14 cellular contexts compared by ENCODE assay signal in the genomic region with DNA sequence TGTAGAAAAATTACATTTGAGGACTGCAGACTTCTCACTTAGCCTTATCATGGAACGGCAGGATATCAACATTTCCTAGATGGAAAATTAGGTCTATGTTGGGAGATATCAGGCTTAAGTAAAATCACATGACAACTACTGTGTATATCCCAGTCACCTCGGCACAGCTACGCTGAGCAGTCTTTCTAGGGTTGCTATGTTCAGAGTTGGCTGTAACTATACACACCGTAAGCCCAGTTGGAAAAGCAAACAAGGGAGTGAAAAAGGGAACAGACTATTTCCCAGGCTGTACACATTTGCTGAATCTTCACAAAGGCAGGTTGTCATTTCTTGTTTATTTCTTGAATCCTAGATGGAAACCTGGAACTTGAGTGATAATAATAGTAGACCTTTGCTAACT.
A peak's percentile ranks its signal among the peaks of the same experiment; 100 is the strongest.
DNase-seq lines count a peak whose midpoint lies in the region; ATAC-seq and TF ChIP-seq lines count a peak whose summit lies in the region.
"Had no signal": no experiment of that assay in that cellular context is flagged by ENCODE, and none has a peak within 500 bp of the region (broad histone marks: within the 10 kb centered on the region; RNA-seq: fewer than 3 reads in every experiment).

No MANE protein-coding gene starts in this region.

- H3K4me1 ChIP-seq in body of pancreas (no peaks in the 10 kb centered on the region), left lung (no peaks in the 10 kb centered on the region)
- H3K4me1 ChIP-seq: colonic mucosa had no signal

- 27 to 48% methylated on average over 4 of the region's 4 CpGs for WGBS in body of pancreas, 2 donors

- intact Hi-C loops in body of pancreas (cut with DNase I), result no loop called here
- intact Hi-C loops in left lung (cut with DNase I), result no loop called here

- TF ChIP-seq POLR2A in body of pancreas (IDR thresholded peaks at IDR 0.05), result no peak

- DNase-seq in COLO668 (lab: John Stamatoyannopoulos, UW; ENCODE audit: unreplicated experiment) (peak; percentile 16), LNCaP clone FGC (ENCODE audit: low read depth) (peak; percentile 35), body of pancreas (peak in 2 of 4 donors; percentile 14 to 18), left lung (no peak), iPS-NIHi11 (ENCODE audit: low spot score) (no peak), HUDEP-2 (lab: John Stamatoyannopoulos, UW; ENCODE audit: unreplicated experiment in 76 of 76) (no peak), mesenteric fat pad (ENCODE audit: low spot score) (no peak)
- DNase-seq: activated T-cell treated with anti-CD3 and anti-CD28 coated beads, Interleukin-2, amount 50 U/mL, for 72 hours; CD4-positive, alpha-beta memory T cell; colonic mucosa; naive thymus-derived CD8-positive, alpha-beta T cell; stimulated activated CD4-positive, alpha-beta T cell treated with anti-CD3 and anti-CD28 coated beads, Interleukin-4, amount 100 ng/mL, for 24 hours had no signal

- no peak overlapping the region for H3K4me3 ChIP-seq in LNCaP clone FGC (ENCODE audit: low read depth, low read length)
- no peak overlapping the region for H3K4me3 ChIP-seq in body of pancreas
- no peak overlapping the region for H3K4me3 ChIP-seq in left lung
- H3K4me3 ChIP-seq: colonic mucosa, thoracic aorta had no signal

- no peaks in the 10 kb centered on the region for H3K36me3 ChIP-seq in body of pancreas (replicated peaks in 1 of 2; ENCODE audit: insufficient read depth in 1 of 2, low read depth in 2 of 2)
- no peaks in the 10 kb centered on the region for H3K36me3 ChIP-seq in left lung
- H3K36me3 ChIP-seq: colonic mucosa, thoracic aorta had no signal

- H3K27ac ChIP-seq in body of pancreas, result no peak overlapping the region
- H3K27ac ChIP-seq in left lung, result no peak overlapping the region
- H3K27ac ChIP-seq: colonic mucosa, thoracic aorta had no signal

- TF ChIP-seq CTCF in LNCaP clone FGC (IDR thresholded peaks at IDR 0.05; ENCODE audit: control insufficient read depth, extremely low read depth, insufficient read depth), result no peak
- no peak for TF ChIP-seq CTCF in body of pancreas (IDR thresholded peaks at IDR 0.05)
- TF ChIP-seq CTCF in left lung (IDR thresholded peaks at IDR 0.05), result no peak

- no peaks in the 10 kb centered on the region for H3K9me3 ChIP-seq in body of pancreas
- H3K9me3 ChIP-seq in left lung, result no peaks in the 10 kb centered on the region
- H3K9me3 ChIP-seq: colonic mucosa, thoracic aorta had no signal

- H3K27me3 ChIP-seq in body of pancreas (no peaks in the 10 kb centered on the region), left lung (no peaks in the 10 kb centered on the region)
- H3K27me3 ChIP-seq: colonic mucosa had no signal

- ATAC-seq in body of pancreas (peak; percentile 76), left lung (peak; percentile 57), GM21786 (IDR thresholded peaks at IDR 0.05; ENCODE audit: unreplicated experiment) (no peak)
- ATAC-seq: activated T-cell treated with anti-CD3 and anti-CD28 coated beads, Interleukin-2, amount 50 U/mL, for 72 hours; naive thymus-derived CD8-positive, alpha-beta T cell had no signal

Comparison
In these comparisons a context has a peak if more than half of its experiments do, and no peak if none do; other contexts are left out.
1. DNase-seq: peak in COLO668 (single experiment) and LNCaP clone FGC (single experiment); none in left lung (0 of 2), iPS-NIHi11 (single experiment), HUDEP-2 (0 of 76) and mesenteric fat pad (single experiment).